23 cellular contexts compared by ENCODE assay signal in genomic region chr6:85408039-85408438, GRCh38. TPM values are rescaled to one million over a fixed set of nuclear protein-coding genes. Genes with fewer than 3 reads are reported as not detected.
DNase-seq lines count a peak whose midpoint lies in the region; ATAC-seq, FAIRE-seq and TF ChIP-seq lines count a peak whose summit lies in the region.
"Had no signal": no experiment of that assay in that cellular context is flagged by ENCODE, and none has a peak within 500 bp of the region (broad histone marks: within the 10 kb centered on the region; RNA-seq: fewer than 3 reads in every experiment).

No MANE protein-coding gene starts in this region.

- H2AFZ ChIP-seq in GM23338 (peak overlapping the region; percentile 83; the same call in 1 of the 2 replicates), H1 (ENCODE audit: low read length) (peak overlapping the region; percentile 87; the same call in 1 of the 2 replicates)

- H2AK5ac ChIP-seq in H1 (ENCODE audit: low read depth, low read length), result no peak overlapping the region
- no peak overlapping the region for H2AK5ac ChIP-seq in mesendoderm (ENCODE audit: low read length)

- no peak for FAIRE-seq in A549 (lab: Jason Lieb, UNC)
- FAIRE-seq in H1 (lab: Jason Lieb, UNC), result no peak
- FAIRE-seq: GM12891 had no signal

- H4K20me1 ChIP-seq in GM23338 (replicated peaks; ENCODE audit: insufficient read depth), result no peaks in the 10 kb centered on the region
- H4K20me1 ChIP-seq in H1 (replicated peaks in 1 of 2; ENCODE audit: control insufficient read depth in 1 of 2, insufficient read depth in 2 of 2, low read length in 2 of 2), result no peaks in the 10 kb centered on the region
- H4K20me1 ChIP-seq: BLaER1 treated with 17β-estradiol and CSF1 and Interleukin-3, amounts not matched to agents 10 nM and 100 nM had no signal

- TF ChIP-seq RAD21 in A549 (conservative IDR thresholded peaks at IDR 0.05 in 1 of 2, IDR thresholded peaks at IDR 0.05 in 1 of 2) (no peak), H1 (IDR thresholded peaks at IDR 0.05 in 1 of 2, conservative IDR thresholded peaks at IDR 0.05 in 1 of 2; ENCODE audit: low read depth in 2 of 2, low read length in 2 of 2) (no peak)

- TF ChIP-seq CTCF in A549 (IDR thresholded peaks at IDR 0.05) (no peak), GM23338 (conservative IDR thresholded peaks at IDR 0.05; ENCODE audit: low read depth in 2 of 2) (no peak), H1 (IDR thresholded peaks at IDR 0.05; ENCODE audit: control extremely low read depth in 1 of 3, insufficient read depth in 1 of 3, low read depth in 1 of 3, low read length in 3 of 3) (no peak)

- H2BK120ac ChIP-seq in H1 (replicated peaks; ENCODE audit: low read depth, low read length) (no peak overlapping the region), mesendoderm (ENCODE audit: low read depth, low read length) (no peak overlapping the region)

- no peaks in the 10 kb centered on the region; the same call in 2 of the 3 replicates for H3K9me3 Mint-ChIP-seq in GM23338
- H3K9me3 Mint-ChIP-seq: HFFc6 had no signal

- no peak overlapping the region for H4K91ac ChIP-seq in H1 (replicated peaks; ENCODE audit: insufficient read length, low read length)

- H3K23ac ChIP-seq in H1 (ENCODE audit: insufficient read length) (no peak overlapping the region), mesendoderm (ENCODE audit: low read length) (no peak overlapping the region)

- H3K79me2 ChIP-seq in GM23338 (replicated peaks; ENCODE audit: insufficient read depth) (no peaks in the 10 kb centered on the region), H1 (ENCODE audit: control insufficient read depth in 1 of 2, insufficient read depth in 2 of 2, low read length in 2 of 2) (no peaks in the 10 kb centered on the region), mesendoderm (ENCODE audit: control insufficient read depth, insufficient read depth, low read length) (no peaks in the 10 kb centered on the region)

- H2BK15ac ChIP-seq in H1 (ENCODE audit: low read length) (no peak overlapping the region), mesendoderm (replicated peaks; ENCODE audit: low read depth) (no peak overlapping the region)

- no peaks in the 10 kb centered on the region for H3K79me1 ChIP-seq in H1 (ENCODE audit: low read depth, low read length)
- H3K79me1 ChIP-seq in mesendoderm (ENCODE audit: low read length), result no peaks in the 10 kb centered on the region

- H4K8ac ChIP-seq in H1 (ENCODE audit: extremely low read depth, insufficient read depth, low read length) (no peak overlapping the region), mesendoderm (ENCODE audit: low read depth, low read length) (no peak overlapping the region)

- H3K23me2 ChIP-seq in H1 (ENCODE audit: low read depth, low read length), result no peaks in the 10 kb centered on the region

- H2BK20ac ChIP-seq in H1 (ENCODE audit: low read length), result no peak overlapping the region

- H3K27ac ChIP-seq in A549 (peak overlapping the region; percentile 93 to 94; a peak in 5 of 6 replicates), GM23338 (ENCODE audit: low read depth) (no peak overlapping the region), H1 (ENCODE audit: low read depth, low read length) (no peak overlapping the region), mesendoderm (ENCODE audit: low read depth, low read length) (no peak overlapping the region)
- H3K27ac ChIP-seq: BLaER1 treated with 17β-estradiol and CSF1 and Interleukin-3, amounts not matched to agents 10 nM and 100 nM; HL-60 had no signal

- no peak overlapping the region for H3K4me3 Mint-ChIP-seq in GM23338
- H3K4me3 Mint-ChIP-seq: CD4-positive, alpha-beta memory T cell; HFFc6 had no signal

- no peaks in the 10 kb centered on the region for H3K27me3 ChIP-seq in GM23338 (ENCODE audit: insufficient read depth)
- H3K27me3 ChIP-seq in H1 (replicated peaks in 1 of 4; ENCODE audit: control insufficient read depth in 3 of 4, extremely low read depth in 1 of 4, insufficient read depth in 3 of 4, low read length in 3 of 4), result no peaks in the 10 kb centered on the region; a peak in 1 of 7 replicates
- no peaks in the 10 kb centered on the region for H3K27me3 ChIP-seq in mesendoderm (ENCODE audit: insufficient read depth, low read length, poor library complexity)
- H3K27me3 ChIP-seq: BLaER1 treated with 17β-estradiol and CSF1 and Interleukin-3, amounts not matched to agents 10 nM and 100 nM had no signal

- CTCF ChIA-PET in A549 (lab: Yijun Ruan, JAX), result interaction anchor here (0.7 kb wide), 1 partner anchor 1392 kb away, joined by 3 read pairs; no protein-coding TSS in a partner anchor
- CTCF ChIA-PET in H1 (lab: Charles Lee; ENCODE audit: partially characterized antibody), result no interaction called here

- H3K4me1 Mint-ChIP-seq in GM23338, result peaks cover 28% of the 10 kb centered on the region

- TF ChIP-seq POLR2A in A549 (IDR thresholded peaks at IDR 0.05; ENCODE audit: low read length) (no peak), H1 (IDR thresholded peaks at IDR 0.05; ENCODE audit: control extremely low read depth in 1 of 2, low read depth in 2 of 2, low read length in 2 of 2) (no peak)

- no peak overlapping the region for H3K9ac ChIP-seq in H1 (replicated peaks in 1 of 4; ENCODE audit: extremely low read depth in 1 of 4, low read depth in 3 of 4, low read length in 3 of 4)
- H3K9ac ChIP-seq in mesendoderm (ENCODE audit: low read length), result no peak overlapping the region
- H3K9ac ChIP-seq: BLaER1 treated with 17β-estradiol and CSF1 and Interleukin-3, amounts not matched to agents 10 nM and 100 nM had no signal

- no peaks in the 10 kb centered on the region for H3K36me3 Mint-ChIP-seq in GM23338 (ENCODE audit: low read depth)
- H3K36me3 Mint-ChIP-seq: CD4-positive, alpha-beta memory T cell had no signal

- H2BK5ac ChIP-seq in H1 (ENCODE audit: low read depth, low read length) (no peak overlapping the region), mesendoderm (ENCODE audit: low read length) (no peak overlapping the region)

- no peak overlapping the region for H3K18ac ChIP-seq in H1 (ENCODE audit: extremely low read depth, low read length)
- H3K18ac ChIP-seq in mesendoderm (ENCODE audit: low read length), result no peak overlapping the region

- H3K4me2 ChIP-seq in A549 (no peak overlapping the region), GM23338 (no peak overlapping the region), H1 (ENCODE audit: insufficient read depth in 1 of 2, low read depth in 2 of 2, low read length in 2 of 2) (no peak overlapping the region), mesendoderm (ENCODE audit: low read length) (no peak overlapping the region)
- H3K4me2 ChIP-seq: BLaER1 treated with 17β-estradiol and CSF1 and Interleukin-3, amounts not matched to agents 10 nM and 100 nM had no signal

- H3K27ac Mint-ChIP-seq in GM23338, result no peak overlapping the region
- H3K27ac Mint-ChIP-seq: CD4-positive, alpha-beta memory T cell had no signal

- H3K9me2 ChIP-seq in GM23338 (ENCODE audit: insufficient read depth), result no peaks in the 10 kb centered on the region; the same call in 1 of the 2 replicates

- WGBS in A549 (ENCODE audit: missing lambda C conversion rate), result 93% methylated on average over 2 of the region's 2 CpGs
- 92% methylated on average over 2 of the region's 2 CpGs; no CpG with 5 or more reads in 1 of the 2 experiments for WGBS in H1 (ENCODE audit: extremely low coverage in 1 of 2, insufficient coverage in 1 of 2, insufficient read length in 1 of 2, insufficient replicate concordance in 2 of 2, low coverage in 1 of 2, low lambda C conversion rate in 2 of 2, missing lambda C conversion rate in 1 of 2), 2 experiments
- no CpG with 5 or more reads among the region's 2 CpGs for WGBS in mesendoderm (ENCODE audit: extremely low coverage, insufficient coverage, low lambda C conversion rate)

- H3K27me3 Mint-ChIP-seq in GM23338 (ENCODE audit: insufficient read depth, low read depth, poor library complexity), result peaks cover 5% of the 10 kb centered on the region

- no peaks in the 10 kb centered on the region for H3K36me3 ChIP-seq in GM23338 (ENCODE audit: insufficient read depth)
- H3K36me3 ChIP-seq in H1 (ENCODE audit: control insufficient read depth in 2 of 4, insufficient read depth in 4 of 4, low read length in 3 of 4), result no peaks in the 10 kb centered on the region
- H3K36me3 ChIP-seq in mesendoderm (ENCODE audit: control insufficient read depth, insufficient read depth, low read length), result no peaks in the 10 kb centered on the region
- H3K36me3 ChIP-seq: BLaER1 treated with 17β-estradiol and CSF1 and Interleukin-3, amounts not matched to agents 10 nM and 100 nM had no signal

- no peak overlapping the region for H3K56ac ChIP-seq in H1 (replicated peaks; ENCODE audit: insufficient read length, low read depth, low read length)
- no peak overlapping the region for H3K56ac ChIP-seq in mesendoderm (ENCODE audit: low read length)

- no peak overlapping the region for H4K5ac ChIP-seq in H1 (ENCODE audit: insufficient read length, low read depth, low read length)
- no peak overlapping the region for H4K5ac ChIP-seq in mesendoderm (ENCODE audit: low read length)

- H3K4me3 ChIP-seq in A549 (no peak overlapping the region), GM23338 (no peak overlapping the region), H1 (ENCODE audit: extremely low read depth in 1 of 4, insufficient read depth in 2 of 4, low read depth in 3 of 4, low read length in 4 of 4) (no peak overlapping the region), mesendoderm (ENCODE audit: low read length) (no peak overlapping the region)
- H3K4me3 ChIP-seq: BLaER1 treated with 17β-estradiol and CSF1 and Interleukin-3, amounts not matched to agents 10 nM and 100 nM had no signal

- H3F3A ChIP-seq in GM23338 (replicated peaks; ENCODE audit: low read depth), result no peaks in the 10 kb centered on the region

- H3K4me1 ChIP-seq in A549 (peaks cover 33% of the 10 kb centered on the region), GM23338 (ENCODE audit: insufficient read depth) (peaks cover 13% of the 10 kb centered on the region), H1 (replicated peaks in 1 of 4; ENCODE audit: control insufficient read depth in 3 of 4, insufficient read depth in 4 of 4, low read length in 3 of 4) (peaks cover 0 to 7% (median 1%) of the 10 kb centered on the region in 4 experiments; a peak in 3 of 7 replicates), mesendoderm (ENCODE audit: control insufficient read depth, low read depth, low read length) (peaks cover 2% of the 10 kb centered on the region)

- no peak overlapping the region for H3K14ac ChIP-seq in H1 (ENCODE audit: insufficient read length)

- no peak for TF ChIP-seq EP300 in A549 (IDR thresholded peaks at IDR 0.05)
- TF ChIP-seq EP300 in H1 (IDR thresholded peaks at IDR 0.05; ENCODE audit: borderline replicate concordance in 1 of 2, low read depth in 2 of 2, low read length in 2 of 2), result no peak

- H3K4ac ChIP-seq in H1 (replicated peaks; ENCODE audit: insufficient read length, low read depth, low read length) (no peak overlapping the region), mesendoderm (ENCODE audit: low read depth, low read length) (no peak overlapping the region)

- H3K9me3 ChIP-seq in A549, result no peaks in the 10 kb centered on the region
- no peaks in the 10 kb centered on the region for H3K9me3 ChIP-seq in H1 (ENCODE audit: insufficient read depth in 2 of 2, low read depth in 1 of 2, low read length in 1 of 2)
- H3K9me3 ChIP-seq: BLaER1 treated with 17β-estradiol and CSF1 and Interleukin-3, amounts not matched to agents 10 nM and 100 nM; Caco-2 had no signal

- POLR2A ChIA-PET in A549 (lab: Yijun Ruan, JAX) (no interaction called here), H1 (lab: Charles Lee; ENCODE audit: partially characterized antibody) (no interaction called here)

- DNase-seq in A549 (ENCODE audit: low read depth in 1 of 2, low spot score in 1 of 2) (no peak), GM23338 (ENCODE audit: low spot score) (peak; percentile 36), H1 (ENCODE audit: low read depth in 1 of 2, low spot score in 2 of 2) (no peak), mesendoderm (peak; percentile 23), NCI-H2107 treated with DMSO at 0.1 percent for 48 hours (lab: John Stamatoyannopoulos, UW; ENCODE audit: unreplicated experiment) (no peak), AML-193 (lab: John Stamatoyannopoulos, UW) (no peak)
- DNase-seq: ACHN; Caco-2; CD4-positive, alpha-beta memory T cell; DMS 273 treated with DMSO at 0.1 percent for 48 hours; GOT3; HFFc6; KG1; NCI-H1092 treated with DMSO at 0.1 percent for 48 hours; NCI-H1436 treated with DMSO at 0.1 percent for 48 hours; NCI-H1930; NCI-H2171 treated with DMSO at 0.1 percent for 48 hours; NCI-H524 treated with DMSO at 0.1 percent for 48 hours; SHP77 had no signal

- no peak for ATAC-seq in A549
- ATAC-seq in GM23338, result peak; percentile 65
- no peak for ATAC-seq in GM21723 (IDR thresholded peaks at IDR 0.05; ENCODE audit: unreplicated experiment)

- H2BK12ac ChIP-seq in H1 (ENCODE audit: low read depth, low read length), result no peak overlapping the region

RNA-seq across cellular contexts. Expression of gene NT5E, which starts 41.8 kb away (rescaled TPM):
- polyA plus RNA-seq in A549 (2011; rRNA removed), result 54.8 and 61.0 TPM in 2 replicates
- polyA plus RNA-seq in A549 (2012; cell fraction: cytosol; rRNA removed), result 19.3 and 27.1 TPM in 2 replicates
- polyA plus RNA-seq in A549 (2012; cell fraction: nucleus; rRNA removed), result 18.2 and 40.2 TPM in 2 replicates
- polyA plus RNA-seq in A549 (2017; fragmentation: RNase III; extraction: RNeasy Plus Mini Kit Qiagen cat#74134 plus additional on column Dnase treatment), result 16.8 to 20.8 TPM (median 18.9 TPM) in 3 replicates
- polyA minus RNA-seq in A549 (2011; rRNA and poly(A)+ RNA removed), result 34.8 and 36.1 TPM in 2 replicates
- 0.50 and 1.5 TPM in 2 replicates for total RNA-seq in GM23338 (2014; rRNA removed; shearing (Covaris generic))
- 0.18 and 0.23 TPM in 2 replicates for polyA plus RNA-seq in GM23338 (2016; fragmentation: Nextera tagmentation; extraction: Ambion mirVana)
- total RNA-seq in H1 (2021; fragmentation: NEBNext Ultra II Directional; extraction: Animal tissue kit (Norgen Biotek cat#: 25700)), result 1.1 and 1.5 TPM in 2 replicates
- 0.74 and 1.3 TPM in 2 replicates for polyA plus RNA-seq in H1 (2011; rRNA removed)
- 0.61 TPM for polyA plus RNA-seq in H1 (2011; cell fraction: cytosol; rRNA removed)
- 1.7 TPM for polyA plus RNA-seq in H1 (2011; cell fraction: nucleus; rRNA removed)
- 0.68 to 1.6 TPM (median 0.88 TPM) in 4 replicates for polyA plus RNA-seq in H1 (2012, experiment 1 of 2)
- polyA plus RNA-seq in H1 (2012, experiment 2 of 2), result 0.22 TPM
- polyA plus RNA-seq in H1 (2013, experiment 1 of 2), result 3.0 TPM
- polyA plus RNA-seq in H1 (2013, experiment 2 of 2), result 3.1 TPM
- 0.38 and 2.9 TPM in 2 replicates for polyA minus RNA-seq in H1 (2011; rRNA and poly(A)+ RNA removed)
- polyA minus RNA-seq in H1 (2011; cell fraction: cytosol; rRNA and poly(A)+ RNA removed), result not detected
- polyA minus RNA-seq in H1 (2011; cell fraction: nucleus; rRNA and poly(A)+ RNA removed), result 1.3 TPM
- 0.62 TPM for polyA plus RNA-seq in mesendoderm (2013, experiment 1 of 2)
- polyA plus RNA-seq in mesendoderm (2013, experiment 2 of 2), result 0.50 TPM

Comparison
In these comparisons a context has a peak if more than half of its experiments do, and no peak if none do; other contexts are left out.
1. DNase-seq: peak in GM23338 (single experiment) and mesendoderm (single experiment); none in A549 (0 of 2), H1 (0 of 2), NCI-H2107 treated with DMSO at 0.1 percent for 48 hours (single experiment) and AML-193 (0 of 2).
2. H3K27ac ChIP-seq: peak in A549 (2 of 2); none in GM23338 (single experiment), H1 (single experiment) and mesendoderm (single experiment).
3. RNA of gene NT5E, which starts 41.8 kb away (polyA plus RNA-seq): 16.8 to 61.0 TPM in A549; 0.22 to 3.1 TPM in H1 and 0.18 to 0.23 TPM in GM23338; every median in the first group is over 4 times any median in the second.